ENCODE assay signal across 10 cellular contexts in genomic region chr2:84957771-84958134, GRCh38. TPM values are rescaled to one million over a fixed set of nuclear protein-coding genes. Genes with fewer than 3 reads are reported as not detected.
A peak's percentile ranks its signal among the peaks of the same experiment; 100 is the strongest.
DNase-seq lines count a peak whose midpoint lies in the region; ATAC-seq, FAIRE-seq and TF ChIP-seq lines count a peak whose summit lies in the region.
"Had no signal": no experiment of that assay in that cellular context is flagged by ENCODE, and none has a peak within 500 bp of the region (broad histone marks: within the 10 kb centered on the region; RNA-seq: fewer than 3 reads in every experiment).

No MANE protein-coding gene starts in this region.

- no peaks in the 10 kb centered on the region for H3K9me3 Mint-ChIP-seq in nephron progenitor cell
- H3K9me3 Mint-ChIP-seq: IgD-negative memory B cell had no signal

- no peaks in the 10 kb centered on the region for H3K27me3 ChIP-seq in KMS-11 (ENCODE audit: insufficient read depth, low read depth)
- no peaks in the 10 kb centered on the region for H3K27me3 ChIP-seq in endocrine pancreas (ENCODE audit: control insufficient read depth, insufficient read depth, low read length)
- H3K27me3 ChIP-seq in right cardiac atrium (ENCODE audit: control insufficient read depth, insufficient read depth) = no peaks in the 10 kb centered on the region

- peak overlapping the region; percentile 80 for H3K4me2 ChIP-seq in A549
- peak overlapping the region; percentile 83 for H3K4me2 ChIP-seq in KMS-11

- ATAC-seq in A549 (peak; percentile 8 to 12), right cardiac atrium (no peak)

- TF ChIP-seq EP300 in A549 (IDR thresholded peaks at IDR 0.05) = no peak

- H3K9me3 ChIP-seq in A549 = no peaks in the 10 kb centered on the region
- H3K9me3 ChIP-seq in endocrine pancreas (ENCODE audit: control insufficient read depth, low read length) = no peaks in the 10 kb centered on the region
- no peaks in the 10 kb centered on the region for H3K9me3 ChIP-seq in right cardiac atrium (ENCODE audit: control insufficient read depth, low read length)

- peak overlapping the region; percentile 90 for H3K27ac ChIP-seq in A549
- H3K27ac ChIP-seq in KMS-11 = peak overlapping the region; percentile 97
- H3K27ac ChIP-seq in right cardiac atrium (ENCODE audit: low read length) = no peak overlapping the region

- CTCF ChIA-PET in A549 (lab: Yijun Ruan, JAX) = interaction anchor here (0.5 to 7.5 kb wide), 10 partner anchors 11 to 343 kb away, joined by 3 to 66 read pairs (median 4); partner anchors contain the start of gene TRABD2A

- peaks cover 14% of the 10 kb centered on the region for H3K36me3 Mint-ChIP-seq in nephron progenitor cell (ENCODE audit: low read depth)

- TF ChIP-seq RAD21 in A549 (conservative IDR thresholded peaks at IDR 0.05 in 1 of 2, IDR thresholded peaks at IDR 0.05 in 1 of 2) = no peak

- peaks cover 59% of the 10 kb centered on the region for H3K4me1 ChIP-seq in A549
- peaks cover 76% of the 10 kb centered on the region for H3K4me1 ChIP-seq in KMS-11 (ENCODE audit: low read depth, poor library complexity, severe bottlenecking)
- H3K4me1 ChIP-seq in endocrine pancreas (ENCODE audit: control insufficient read depth, insufficient read depth, low read length) = no peaks in the 10 kb centered on the region
- H3K4me1 ChIP-seq in right cardiac atrium (ENCODE audit: control insufficient read depth, insufficient read depth, low read length) = peaks cover 3% of the 10 kb centered on the region

- peaks cover 47% of the 10 kb centered on the region for H3K4me1 Mint-ChIP-seq in nephron progenitor cell

- peak overlapping the region; percentile 93 for H3K27ac Mint-ChIP-seq in nephron progenitor cell

- peaks cover 18% of the 10 kb centered on the region for H3K27me3 Mint-ChIP-seq in nephron progenitor cell (ENCODE audit: low read depth, poor library complexity)
- H3K27me3 Mint-ChIP-seq: IgD-negative memory B cell had no signal

- H3K9ac ChIP-seq in KMS-11 (peak overlapping the region; percentile 75), endocrine pancreas (ENCODE audit: control insufficient read depth, insufficient read depth, low read length) (peak overlapping the region; percentile 67)

- H2AFZ ChIP-seq in KMS-11 (ENCODE audit: low read depth) = peak overlapping the region; percentile 5; the same call in 1 of the 2 replicates

- H3K4me3 ChIP-seq in A549 = no peak overlapping the region
- no peak overlapping the region for H3K4me3 ChIP-seq in KMS-11 (IDR thresholded peaks at IDR 0.05; ENCODE audit: insufficient read depth, low read depth, low read length)
- H3K4me3 ChIP-seq in endocrine pancreas (ENCODE audit: control insufficient read depth, insufficient read depth, low read length) = no peak overlapping the region
- no peak overlapping the region for H3K4me3 ChIP-seq in right cardiac atrium (ENCODE audit: low read length)

- no peak for TF ChIP-seq CTCF in A549 (IDR thresholded peaks at IDR 0.05)
- no peak for TF ChIP-seq CTCF in KMS-11 (conservative IDR thresholded peaks at IDR 0.05; ENCODE audit: low read depth, low read length)
- no peak for TF ChIP-seq CTCF in nephron progenitor cell (IDR thresholded peaks at IDR 0.05)

- DNase-seq in A549 (ENCODE audit: low read depth in 1 of 2, low spot score in 1 of 2) (no peak), nephron progenitor cell (no peak), right cardiac atrium (no peak), RPMI8226 (no peak), activated gamma-delta T cell (lab: John Stamatoyannopoulos, UW) (no peak)
- no peak for DNase-seq in activated CD4-positive, alpha-beta T cell treated with anti-CD3 and anti-CD28 coated beads for 4 hours
- DNase-seq: cerebellar nuclear complex had no signal

- POLR2A ChIA-PET in A549 (lab: Yijun Ruan, JAX) = interaction anchor here (0.5 to 4.2 kb wide), 12 partner anchors 10 to 58 kb away, joined by 3 to 70 read pairs (median 4); partner anchors contain the start of gene KCMF1

- no peaks in the 10 kb centered on the region for H4K20me1 ChIP-seq in KMS-11 (ENCODE audit: insufficient read depth)

- no peaks in the 10 kb centered on the region for H3K79me2 ChIP-seq in KMS-11 (ENCODE audit: insufficient read depth, low read depth)

- intact Hi-C loops in right cardiac atrium (cut with DNase I) = no loop called here

- no peak for TF ChIP-seq POLR2A in A549 (IDR thresholded peaks at IDR 0.05; ENCODE audit: low read length)

- H3K36me3 ChIP-seq in KMS-11 (ENCODE audit: insufficient read depth) (peaks cover 3% of the 10 kb centered on the region; the same call in 1 of the 2 replicates), endocrine pancreas (ENCODE audit: control insufficient read depth, insufficient read depth, low read length) (no peaks in the 10 kb centered on the region)

- peak overlapping the region; percentile 27 for H3K4me3 Mint-ChIP-seq in nephron progenitor cell

- FAIRE-seq in A549 (lab: Jason Lieb, UNC) = no peak

TF ChIP-seq in A549, 52 proteins besides CTCF, POLR2A, EP300 and RAD21:
- TF ChIP-seq CHD4 (IDR thresholded peaks at IDR 0.05; ENCODE audit: borderline replicate concordance) = no peak
- TF ChIP-seq MAZ (IDR thresholded peaks at IDR 0.05; ENCODE audit: borderline replicate concordance, low read depth, low read length) = no peak
- TF ChIP-seq ZNF302 (CRISPR knock-in tag; IDR thresholded peaks at IDR 0.05) = no peak
- no peak for TF ChIP-seq NFE2L2 (conservative IDR thresholded peaks at IDR 0.05; ENCODE audit: low read length)
- no peak for TF ChIP-seq FOXS1 (CRISPR knock-in tag; IDR thresholded peaks at IDR 0.05)
- no peak for TF ChIP-seq MYC (IDR thresholded peaks at IDR 0.05; ENCODE audit: borderline replicate concordance, low read length)
- TF ChIP-seq USF2 (IDR thresholded peaks at IDR 0.05) = no peak
- TF ChIP-seq NPAS2 (CRISPR knock-in tag; IDR thresholded peaks at IDR 0.05; ENCODE audit: borderline replicate concordance) = no peak
- no peak for TF ChIP-seq SREBF2 (IDR thresholded peaks at IDR 0.05)
- no peak for TF ChIP-seq SMC3 (IDR thresholded peaks at IDR 0.05)
- no peak for TF ChIP-seq HMGXB4 (CRISPR knock-in tag; IDR thresholded peaks at IDR 0.05; ENCODE audit: borderline replicate concordance)
- TF ChIP-seq KDM1A (IDR thresholded peaks at IDR 0.05; ENCODE audit: low read depth) = no peak
- no peak for TF ChIP-seq MAFK (IDR thresholded peaks at IDR 0.05; ENCODE audit: partially characterized antibody)
- no peak for TF ChIP-seq ZFP36 (IDR thresholded peaks at IDR 0.05; ENCODE audit: borderline replicate concordance, partially characterized antibody)
- no peak for TF ChIP-seq CEBPB (IDR thresholded peaks at IDR 0.05)
- TF ChIP-seq TP53 (CRISPR knock-in tag; IDR thresholded peaks at IDR 0.05) = no peak

RNA-seq across cellular contexts. Expression of gene KCMF1, which starts 13.2 kb away (rescaled TPM):
- polyA plus RNA-seq in A549 (2011; rRNA removed) (194 and 221 TPM in 2 replicates), A549 (2017; fragmentation: RNase III; extraction: RNeasy Plus Mini Kit Qiagen cat#74134 plus additional on column Dnase treatment) (76.5 to 83.9 TPM (median 77.8 TPM) in 3 replicates), right cardiac atrium (28.2 TPM)
- polyA plus RNA-seq in A549 (2012; cell fraction: cytosol; rRNA removed) = 52.1 and 59.5 TPM in 2 replicates
- 15.5 and 20.4 TPM in 2 replicates for polyA plus RNA-seq in A549 (2012; cell fraction: nucleus; rRNA removed)
- 103 and 125 TPM in 2 replicates for polyA minus RNA-seq in A549 (2011; rRNA and poly(A)+ RNA removed)
- total RNA-seq in right cardiac atrium = 10 to 100 TPM; 71.5 to 97.1 (median 88.5) TPM

RNA-seq across cellular contexts. Expression of gene TMSB10, which starts 52.3 kb away (rescaled TPM):
- polyA plus RNA-seq in A549 (2011; rRNA removed) = 2,292 and 3,109 TPM in 2 replicates
- polyA plus RNA-seq in A549 (2012; cell fraction: cytosol; rRNA removed) = 4,680 and 6,577 TPM in 2 replicates
- 1,922 and 4,092 TPM in 2 replicates for polyA plus RNA-seq in A549 (2012; cell fraction: nucleus; rRNA removed)
- polyA plus RNA-seq in A549 (2017; fragmentation: RNase III; extraction: RNeasy Plus Mini Kit Qiagen cat#74134 plus additional on column Dnase treatment) = 6,648 to 7,189 TPM (median 7,015 TPM) in 3 replicates
- polyA minus RNA-seq in A549 (2011; rRNA and poly(A)+ RNA removed) = 369 and 387 TPM in 2 replicates
- 100 to 1,000 TPM; 341 to 630 (median 483) TPM for total RNA-seq in right cardiac atrium
- polyA plus RNA-seq in right cardiac atrium = 805 TPM

Comparison
In these comparisons a context has a peak if more than half of its experiments do, and no peak if none do; other contexts are left out.
1. ATAC-seq: peak in A549 (2 of 2); none in right cardiac atrium (0 of 2).